In genomic region chr18:31241425-31241824, GRCh38 we compare ENCODE assay signal across 18 cellular contexts.
A peak's percentile ranks its signal among the peaks of the same experiment; 100 is the strongest.
DNase-seq lines count a peak whose midpoint lies in the region; ATAC-seq and TF ChIP-seq lines count a peak whose summit lies in the region.
"Had no signal": no experiment of that assay in that cellular context is flagged by ENCODE, and none has a peak within 500 bp of the region (broad histone marks: within the 10 kb centered on the region; RNA-seq: fewer than 3 reads in every experiment).

No MANE protein-coding gene starts in this region.

- H3K27me3 ChIP-seq in HUES6 (ENCODE audit: control insufficient read depth, insufficient read depth, low read length) (no peaks in the 10 kb centered on the region), breast epithelium (no peaks in the 10 kb centered on the region), esophagus muscularis mucosa (no peaks in the 10 kb centered on the region)
- H3K27me3 ChIP-seq: adrenal gland, BLaER1, heart right ventricle, spleen had no signal

- H3K9ac ChIP-seq in HUES6 (ENCODE audit: low read length) = no peak overlapping the region
- H3K9ac ChIP-seq: BLaER1 had no signal

- H3K36me3 ChIP-seq in HUES6 (ENCODE audit: control insufficient read depth, insufficient read depth, low read length) (no peaks in the 10 kb centered on the region), breast epithelium (no peaks in the 10 kb centered on the region), esophagus muscularis mucosa (no peaks in the 10 kb centered on the region)
- H3K36me3 ChIP-seq: adrenal gland, BLaER1, heart right ventricle, spleen had no signal

- no peak for TF ChIP-seq EP300 in esophagus muscularis mucosa (IDR thresholded peaks at IDR 0.05)

- H3K9me3 ChIP-seq in HUES6 (ENCODE audit: control insufficient read depth, insufficient read depth, low read depth, low read length) = no peaks in the 10 kb centered on the region
- H3K9me3 ChIP-seq in breast epithelium = no peaks in the 10 kb centered on the region
- no peaks in the 10 kb centered on the region for H3K9me3 ChIP-seq in esophagus muscularis mucosa
- H3K9me3 ChIP-seq: adrenal gland, BLaER1, heart right ventricle, spleen had no signal

- peak; percentile 21 for ATAC-seq in left colon
- no peak for ATAC-seq in HG02870 (IDR thresholded peaks at IDR 0.05; ENCODE audit: unreplicated experiment)
- no peak for ATAC-seq in HG03135 (IDR thresholded peaks at IDR 0.05; ENCODE audit: unreplicated experiment)
- ATAC-seq: activated T-cell treated with anti-CD3 and anti-CD28 coated beads, Interleukin-2, amount 50 U/mL, for 4 hours; naive thymus-derived CD8-positive, alpha-beta T cell had no signal

- DNase-seq in breast epithelium (ENCODE audit: low spot score in 2 of 2) = no peak
- no peak for DNase-seq in left colon
- DNase-seq in esophagus muscularis mucosa (ENCODE audit: extremely low spot score) = no peak
- DNase-seq in NCI-H510A treated with DMSO at 0.1 percent for 48 hours (lab: John Stamatoyannopoulos, UW) = no peak
- DNase-seq: activated CD4-positive, alpha-beta T cell treated with anti-CD3 and anti-CD28 coated beads for 4 hours; activated T-cell treated with anti-CD3 and anti-CD28 coated beads, Interleukin-2, amount 50 U/mL, for 4 hours; heart right ventricle; naive thymus-derived CD8-positive, alpha-beta T cell; NCI-H1436; NCI-H446; spleen; stimulated activated CD4-positive, alpha-beta T cell treated with anti-CD3 and anti-CD28 coated beads, Interleukin-2, amount 100 ng/mL, for 48 hours had no signal

- TF ChIP-seq POLR2A in breast epithelium (IDR thresholded peaks at IDR 0.05) (no peak), esophagus muscularis mucosa (IDR thresholded peaks at IDR 0.05; ENCODE audit: low read depth) (no peak)

- 0 out of 2 replicates have a peak overlapping the region, but pooled peaks have one; percentile 18 for H3K27ac ChIP-seq in HUES6 (ENCODE audit: low read depth, low read length)
- peak overlapping the region; percentile 41 to 83 for H3K27ac ChIP-seq in breast epithelium
- peak overlapping the region in 19 of 21 experiments; percentile 20 to 86 (median 75) for H3K27ac ChIP-seq in skin epidermis
- H3K27ac ChIP-seq in esophagus muscularis mucosa (replicated peaks in 1 of 4) = no peak overlapping the region
- H3K27ac ChIP-seq: adrenal gland, BLaER1, heart right ventricle, spleen had no signal

- H3K4me1 ChIP-seq in HUES6 (ENCODE audit: control insufficient read depth, insufficient read depth, low read length) (peaks cover 45% of the 10 kb centered on the region), breast epithelium (peaks cover 0 to 6% of the 10 kb centered on the region in 2 donors), esophagus muscularis mucosa (peaks cover 0 to 4% (median 0%) of the 10 kb centered on the region in 4 donors)
- H3K4me1 ChIP-seq: adrenal gland, BLaER1 had no signal

- H3K4me3 ChIP-seq in HUES6 (ENCODE audit: low read depth, low read length) = no peak overlapping the region
- no peak overlapping the region for H3K4me3 ChIP-seq in breast epithelium
- no peak overlapping the region for H3K4me3 ChIP-seq in skin epidermis
- no peak overlapping the region for H3K4me3 ChIP-seq in esophagus muscularis mucosa
- H3K4me3 ChIP-seq: adrenal gland, BLaER1, heart right ventricle, spleen had no signal

- intact Hi-C loops in breast epithelium (cut with DNase I; ENCODE audit: low total_unique reads) = no loop called here
- intact Hi-C loops in left colon (cut with DNase I, micrococcal nuclease) = no loop called here
- intact Hi-C loops in esophagus muscularis mucosa (cut with DNase I) = no loop called here

- no peak for TF ChIP-seq CTCF in breast epithelium (IDR thresholded peaks at IDR 0.05)
- no peak for TF ChIP-seq CTCF in esophagus muscularis mucosa (IDR thresholded peaks at IDR 0.05)

Comparison
In these comparisons a context has a peak if more than half of its experiments do, and no peak if none do; other contexts are left out.
1. H3K27ac ChIP-seq: peak in HUES6 (single experiment), breast epithelium (2 of 2) and skin epidermis (19 of 21); none in esophagus muscularis mucosa (0 of 4).